Comparison of ENCODE assay signal across 10 cellular contexts in genomic region chr22:50184004-50184461, GRCh38. TPM values are rescaled to one million over a fixed set of nuclear protein-coding genes. Genes with fewer than 3 reads are reported as not detected.
A peak's percentile ranks its signal among the peaks of the same experiment; 100 is the strongest.
DNase-seq lines count a peak whose midpoint lies in the region; ATAC-seq and TF ChIP-seq lines count a peak whose summit lies in the region.
"Had no signal": no experiment of that assay in that cellular context is flagged by ENCODE, and none has a peak within 500 bp of the region (broad histone marks: within the 10 kb centered on the region; RNA-seq: fewer than 3 reads in every experiment).

No MANE protein-coding gene starts in this region.

- H3K27me3 Mint-ChIP-seq in activated T-helper 2 cell treated with anti-CD3 and anti-CD28 coated beads, Interferon-gamma antibody, Interleukin-2, Interleukin-4, amounts not matched to agents 10 μg/mL and 5 μg/mL and 100 μg/mL, durations not matched to agents 14 hours and 24 hours and 36 hours (ENCODE audit: low read depth): peaks cover 2% of the 10 kb centered on the region
- H3K27me3 Mint-ChIP-seq in stimulated activated memory B cell treated with anti-CD40 and anti-IgM and Interleukin-4, amounts not matched to agents 10 μg/mL and 1 μg/mL and 100 μg/mL, for 72 hours: peaks cover 47% of the 10 kb centered on the region

- no peak overlapping the region for H2BK120ac ChIP-seq in mesendoderm (ENCODE audit: low read depth, low read length)

- TF ChIP-seq CTCF in HCT116 (IDR thresholded peaks at IDR 0.05 in 2 of 3, conservative IDR thresholded peaks at IDR 0.05 in 1 of 3; ENCODE audit: borderline replicate concordance in 1 of 3, insufficient read depth in 1 of 3, low read depth in 2 of 3, low read length in 2 of 3) (no peak), right atrium auricular region (IDR thresholded peaks at IDR 0.05) (no peak)

- no peaks in the 10 kb centered on the region for H4K20me1 ChIP-seq in HCT116 (ENCODE audit: insufficient read depth)

- H3K23ac ChIP-seq in mesendoderm (ENCODE audit: low read length): no peak overlapping the region

- H3K9me3 ChIP-seq in HCT116 (ENCODE audit: control insufficient read depth in 1 of 2, insufficient read depth in 1 of 2, low read depth in 1 of 2, low read length in 2 of 2) (no peaks in the 10 kb centered on the region), right atrium auricular region (no peaks in the 10 kb centered on the region)
- H3K9me3 ChIP-seq: ascending aorta had no signal

- H2AFZ ChIP-seq in HCT116 (ENCODE audit: low read depth, low read length, poor library complexity, severe bottlenecking): no peak overlapping the region

- H3K4me3 ChIP-seq in HCT116 (replicated peaks in 1 of 2; ENCODE audit: low read depth in 1 of 2, low read length in 2 of 2) (no peak overlapping the region), right atrium auricular region (peak overlapping the region in 1 of 2 donors; percentile 83), mesendoderm (ENCODE audit: low read length) (no peak overlapping the region)

- WGBS in mesendoderm (ENCODE audit: extremely low coverage, insufficient coverage, low lambda C conversion rate): no CpG with 5 or more reads among the region's 12 CpGs

- H3K79me2 ChIP-seq in HCT116 (ENCODE audit: insufficient read depth, low read length) (peaks cover 28% of the 10 kb centered on the region), mesendoderm (ENCODE audit: control insufficient read depth, insufficient read depth, low read length) (peaks cover 8% of the 10 kb centered on the region)

- H4K5ac ChIP-seq in mesendoderm (ENCODE audit: low read length): no peak overlapping the region

- H2BK15ac ChIP-seq in mesendoderm (replicated peaks; ENCODE audit: low read depth): no peak overlapping the region

- no TSS peak for BruUV-seq in HCT116 (replicated peaks; lab: Mats Ljungman, UMichigan)

- CTCF ChIA-PET in HCT116 (lab: Charles Lee): no interaction called here

- RAD21 ChIA-PET in HCT116 (lab: Charles Lee; ENCODE audit: low non-redundant PET in 1 of 2, low total read pairs in 2 of 2, uncharacterized antibody in 2 of 2, unreplicated experiment in 2 of 2): no interaction called here

- H3K4me2 ChIP-seq in HCT116 (ENCODE audit: low read length): peak overlapping the region; percentile 4; the same call in 1 of the 2 replicates
- no peak overlapping the region for H3K4me2 ChIP-seq in mesendoderm (ENCODE audit: low read length)

- H3K4me1 ChIP-seq in HCT116 (ENCODE audit: control insufficient read depth in 1 of 2, insufficient read depth in 2 of 2, low read length in 2 of 2) (peaks cover 20 to 37% of the 10 kb centered on the region in 2 experiments; a peak in 3 of 4 replicates), right atrium auricular region (peaks cover 3 to 46% of the 10 kb centered on the region in 2 donors), mesendoderm (ENCODE audit: control insufficient read depth, low read depth, low read length) (no peaks in the 10 kb centered on the region)

- no peak overlapping the region for H3K4ac ChIP-seq in mesendoderm (ENCODE audit: low read depth, low read length)

- H3K18ac ChIP-seq in mesendoderm (ENCODE audit: low read length): no peak overlapping the region

- H3K36me3 ChIP-seq in HCT116 (ENCODE audit: control insufficient read depth in 1 of 2, insufficient read depth in 2 of 2, low read length in 2 of 2): no peaks in the 10 kb centered on the region
- H3K36me3 ChIP-seq in right atrium auricular region: no peaks in the 10 kb centered on the region
- no peaks in the 10 kb centered on the region for H3K36me3 ChIP-seq in mesendoderm (ENCODE audit: control insufficient read depth, insufficient read depth, low read length)
- H3K36me3 ChIP-seq: ascending aorta had no signal

- H3K27ac Mint-ChIP-seq in activated T-helper 2 cell treated with anti-CD3 and anti-CD28 coated beads, Interferon-gamma antibody, Interleukin-2, Interleukin-4, amounts not matched to agents 10 μg/mL and 5 μg/mL and 100 μg/mL, durations not matched to agents 14 hours and 24 hours and 36 hours: no peak overlapping the region
- peak overlapping the region; percentile 89 for H3K27ac Mint-ChIP-seq in stimulated activated memory B cell treated with anti-CD40 and anti-IgM and Interleukin-4, amounts not matched to agents 10 μg/mL and 1 μg/mL and 100 μg/mL, for 72 hours

- no peaks in the 10 kb centered on the region for H3K9me3 Mint-ChIP-seq in activated T-helper 2 cell treated with anti-CD3 and anti-CD28 coated beads, Interferon-gamma antibody, Interleukin-2, Interleukin-4, amounts not matched to agents 10 μg/mL and 5 μg/mL and 100 μg/mL, durations not matched to agents 14 hours and 24 hours and 36 hours
- no peaks in the 10 kb centered on the region for H3K9me3 Mint-ChIP-seq in stimulated activated memory B cell treated with anti-CD40 and anti-IgM and Interleukin-4, amounts not matched to agents 10 μg/mL and 1 μg/mL and 100 μg/mL, for 72 hours

- no peak for DNase-seq in HCT116 (ENCODE audit: low read depth, low spot score)
- DNase-seq in activated T-helper 2 cell treated with anti-CD3 and anti-CD28 coated beads, Interferon-gamma antibody, Interleukin-2, Interleukin-4, amounts not matched to agents 10 μg/mL and 5 μg/mL and 100 μg/mL, durations not matched to agents 14 hours and 24 hours and 36 hours (ENCODE audit: low spot score): no peak
- peak; percentile 84 for DNase-seq in right atrium auricular region (ENCODE audit: low spot score)
- no peak for DNase-seq in NCI-H526 (lab: John Stamatoyannopoulos, UW)
- DNase-seq in mesendoderm: no peak
- DNase-seq: NCI-H510A had no signal

- TF ChIP-seq RAD21 in HCT116 (IDR thresholded peaks at IDR 0.05; ENCODE audit: low read depth): no peak

- H3K27ac ChIP-seq in HCT116 (ENCODE audit: low read depth, low read length) (peak overlapping the region; percentile 75; the same call in 1 of the 2 replicates), right atrium auricular region (peak overlapping the region; percentile 59 to 69), mesendoderm (ENCODE audit: low read depth, low read length) (no peak overlapping the region)
- H3K27ac ChIP-seq: ascending aorta had no signal

- POLR2A ChIA-PET in HCT116 (lab: Charles Lee): no interaction called here

- H3K27me3 ChIP-seq in HCT116 (ENCODE audit: insufficient read depth, low read length) (no peaks in the 10 kb centered on the region), right atrium auricular region (no peaks in the 10 kb centered on the region), mesendoderm (ENCODE audit: insufficient read depth, low read length, poor library complexity) (no peaks in the 10 kb centered on the region)
- H3K27me3 ChIP-seq: ascending aorta had no signal

- H3K9ac ChIP-seq in HCT116 (ENCODE audit: low read length): no peak overlapping the region
- H3K9ac ChIP-seq in mesendoderm (ENCODE audit: low read length): no peak overlapping the region

- intact Hi-C loops in HCT116 (cut with micrococcal nuclease): no loop called here
- intact Hi-C loops in activated T-helper 2 cell treated with anti-CD3 and anti-CD28 coated beads, Interferon-gamma antibody, Interleukin-2, Interleukin-4, amounts not matched to agents 10 μg/mL and 5 μg/mL and 100 μg/mL, durations not matched to agents 14 hours and 24 hours and 36 hours (cut with micrococcal nuclease): loop anchor here (2.0 kb wide), 1 partner anchor 17 kb away; the partner anchor contains the start of gene SELENOO

- no peaks in the 10 kb centered on the region for H3K9me2 ChIP-seq in HCT116 (ENCODE audit: insufficient read depth)

- H3K36me3 Mint-ChIP-seq in activated T-helper 2 cell treated with anti-CD3 and anti-CD28 coated beads, Interferon-gamma antibody, Interleukin-2, Interleukin-4, amounts not matched to agents 10 μg/mL and 5 μg/mL and 100 μg/mL, durations not matched to agents 14 hours and 24 hours and 36 hours (ENCODE audit: low read depth): peaks cover 8% of the 10 kb centered on the region
- H3K36me3 Mint-ChIP-seq in stimulated activated memory B cell treated with anti-CD40 and anti-IgM and Interleukin-4, amounts not matched to agents 10 μg/mL and 1 μg/mL and 100 μg/mL, for 72 hours: peaks cover 5% of the 10 kb centered on the region

- H3K4me3 Mint-ChIP-seq in activated T-helper 2 cell treated with anti-CD3 and anti-CD28 coated beads, Interferon-gamma antibody, Interleukin-2, Interleukin-4, amounts not matched to agents 10 μg/mL and 5 μg/mL and 100 μg/mL, durations not matched to agents 14 hours and 24 hours and 36 hours (ENCODE audit: low read depth): peak overlapping the region; percentile 26
- peak overlapping the region; percentile 89 for H3K4me3 Mint-ChIP-seq in stimulated activated memory B cell treated with anti-CD40 and anti-IgM and Interleukin-4, amounts not matched to agents 10 μg/mL and 1 μg/mL and 100 μg/mL, for 72 hours

- no peak overlapping the region for H4K8ac ChIP-seq in mesendoderm (ENCODE audit: low read depth, low read length)

- no peak overlapping the region for H2AK5ac ChIP-seq in mesendoderm (ENCODE audit: low read length)

- no peak for TF ChIP-seq POLR2A in HCT116 (IDR thresholded peaks at IDR 0.05; ENCODE audit: borderline replicate concordance, extremely low read depth, insufficient read depth, insufficient read length)

- H3K4me1 Mint-ChIP-seq in activated T-helper 2 cell treated with anti-CD3 and anti-CD28 coated beads, Interferon-gamma antibody, Interleukin-2, Interleukin-4, amounts not matched to agents 10 μg/mL and 5 μg/mL and 100 μg/mL, durations not matched to agents 14 hours and 24 hours and 36 hours (ENCODE audit: low read depth): peaks cover 7% of the 10 kb centered on the region
- peaks cover 56% of the 10 kb centered on the region for H3K4me1 Mint-ChIP-seq in stimulated activated memory B cell treated with anti-CD40 and anti-IgM and Interleukin-4, amounts not matched to agents 10 μg/mL and 1 μg/mL and 100 μg/mL, for 72 hours

- H2BK5ac ChIP-seq in mesendoderm (ENCODE audit: low read length): no peak overlapping the region

- no peak for ATAC-seq in HCT116
- ATAC-seq in stimulated activated memory B cell treated with anti-CD40 and anti-IgM and Interleukin-4, amounts not matched to agents 10 μg/mL and 1 μg/mL and 100 μg/mL, for 72 hours: no peak
- no peak for ATAC-seq in GM18868 (IDR thresholded peaks at IDR 0.05; ENCODE audit: unreplicated experiment)
- no peak for ATAC-seq in GM21529 (IDR thresholded peaks at IDR 0.05; ENCODE audit: unreplicated experiment)

- no peak overlapping the region for H3K56ac ChIP-seq in mesendoderm (ENCODE audit: low read length)

- H3K79me1 ChIP-seq in mesendoderm (ENCODE audit: low read length): peaks cover 6% of the 10 kb centered on the region

RNA-seq across cellular contexts. Expression of gene TRABD, which starts 1.7 kb away (rescaled TPM):
- total RNA-seq in HCT116 (2021; ENCODE audit: unreplicated experiment): 90.3 TPM
- 81.3 and 109 TPM in 2 replicates for polyA plus RNA-seq in HCT116 (2012)
- total RNA-seq in activated T-helper 2 cell treated with anti-CD3 and anti-CD28 coated beads, Interferon-gamma antibody, Interleukin-2, Interleukin-4, amounts not matched to agents 10 μg/mL and 5 μg/mL and 100 μg/mL, durations not matched to agents 14 hours and 24 hours and 36 hours: 104 and 109 TPM in 2 replicates
- total RNA-seq in right atrium auricular region: 10 to 100 TPM; 12.3 to 20.0 TPM
- polyA plus RNA-seq in mesendoderm (2013, experiment 1 of 2): 34.7 TPM
- polyA plus RNA-seq in mesendoderm (2013, experiment 2 of 2): 35.7 TPM

RNA-seq across cellular contexts. Expression of gene PANX2, which starts 13.5 kb away (rescaled TPM):
- total RNA-seq in HCT116 (2021; ENCODE audit: unreplicated experiment) (8.0 TPM), right atrium auricular region (1 to 10 TPM in 1 of 2 donors, under 1 TPM in 1; 0.67 to 1.7 TPM)
- 6.5 and 11.2 TPM in 2 replicates for polyA plus RNA-seq in HCT116 (2012)
- total RNA-seq in activated T-helper 2 cell treated with anti-CD3 and anti-CD28 coated beads, Interferon-gamma antibody, Interleukin-2, Interleukin-4, amounts not matched to agents 10 μg/mL and 5 μg/mL and 100 μg/mL, durations not matched to agents 14 hours and 24 hours and 36 hours: 2.4 and 2.8 TPM in 2 replicates
- 1.1 TPM for polyA plus RNA-seq in mesendoderm (2013, experiment 1 of 2)
- polyA plus RNA-seq in mesendoderm (2013, experiment 2 of 2): 1.1 TPM

RNA-seq across cellular contexts. Expression of gene SELENOO, which starts 16.8 kb away (rescaled TPM):
- total RNA-seq in HCT116 (2021; ENCODE audit: unreplicated experiment) (29.6 TPM), right atrium auricular region (10 to 100 TPM; 18.0 to 20.0 TPM)
- polyA plus RNA-seq in HCT116 (2012): 27.2 and 30.6 TPM in 2 replicates
- total RNA-seq in activated T-helper 2 cell treated with anti-CD3 and anti-CD28 coated beads, Interferon-gamma antibody, Interleukin-2, Interleukin-4, amounts not matched to agents 10 μg/mL and 5 μg/mL and 100 μg/mL, durations not matched to agents 14 hours and 24 hours and 36 hours: 26.3 and 26.4 TPM in 2 replicates
- polyA plus RNA-seq in mesendoderm (2013, experiment 1 of 2): 8.4 TPM
- polyA plus RNA-seq in mesendoderm (2013, experiment 2 of 2): 8.9 TPM
